ENCODE assay signal across 9 cellular contexts in genomic region chr1:198880818-198881597, GRCh38.
DNase-seq lines count a peak whose midpoint lies in the region; ATAC-seq and TF ChIP-seq lines count a peak whose summit lies in the region.
"Had no signal": no experiment of that assay in that cellular context is flagged by ENCODE, and none has a peak within 500 bp of the region (broad histone marks: within the 10 kb centered on the region; RNA-seq: fewer than 3 reads in every experiment).

No MANE protein-coding gene starts in this region.

- peak overlapping the region; percentile 90 for H3K27ac ChIP-seq in brain microvascular endothelial cell
- no peak overlapping the region for H3K27ac ChIP-seq in neuronal stem cell (replicated peaks; ENCODE audit: low read length)
- H3K27ac ChIP-seq: gastrocnemius medialis had no signal

- no peak for TF ChIP-seq CTCF in brain microvascular endothelial cell (IDR thresholded peaks at IDR 0.05; ENCODE audit: low read depth, low read length, missing control alignments)

- H3K9ac ChIP-seq in neuronal stem cell (ENCODE audit: low read depth, low read length, poor library complexity), result no peak overlapping the region

- H3K18ac ChIP-seq in neuronal stem cell (ENCODE audit: low read length), result no peak overlapping the region

- no peak overlapping the region for H2BK12ac ChIP-seq in neuronal stem cell (ENCODE audit: low read length)

- H3K14ac ChIP-seq in neuronal stem cell (ENCODE audit: low read length), result no peak overlapping the region

- peaks cover 13% of the 10 kb centered on the region for H3K36me3 ChIP-seq in brain microvascular endothelial cell (replicated peaks)
- peaks cover 0 to 52% of the 10 kb centered on the region in 2 donors for H3K36me3 ChIP-seq in neuronal stem cell (replicated peaks in 1 of 2; ENCODE audit: control insufficient read depth in 2 of 2, insufficient read depth in 2 of 2, low read length in 2 of 2)
- H3K36me3 ChIP-seq: gastrocnemius medialis had no signal

- no peak overlapping the region for H2AFZ ChIP-seq in neuronal stem cell (ENCODE audit: low read length)

- no peak overlapping the region for H2BK15ac ChIP-seq in neuronal stem cell (ENCODE audit: low read length)

- no peak overlapping the region for H4K91ac ChIP-seq in neuronal stem cell (ENCODE audit: low read depth, low read length, poor library complexity)

- in situ Hi-C loops in brain microvascular endothelial cell (cut with HindIII; ENCODE audit: low pct_ligation_motif_present, low sequenced_read_pairs), result no loop called here

- no peak overlapping the region for H3K4me3 ChIP-seq in brain microvascular endothelial cell (ENCODE audit: low read depth, low read length)
- no peak overlapping the region for H3K4me3 ChIP-seq in neuronal stem cell (ENCODE audit: low read length in 2 of 2)
- H3K4me3 ChIP-seq: gastrocnemius medialis had no signal

- no peak overlapping the region for H3K23ac ChIP-seq in neuronal stem cell (ENCODE audit: low read depth, low read length, poor library complexity)

- H2BK5ac ChIP-seq in neuronal stem cell (ENCODE audit: low read length), result no peak overlapping the region

- H3K4me1 ChIP-seq in neuronal stem cell (ENCODE audit: control insufficient read depth in 2 of 2, insufficient read depth in 1 of 2, low read depth in 1 of 2, low read length in 2 of 2), result peaks cover 2% of the 10 kb centered on the region in 2 donors
- H3K4me1 ChIP-seq: gastrocnemius medialis had no signal

- H3K4me2 ChIP-seq in neuronal stem cell (ENCODE audit: insufficient read depth, low read length, poor library complexity, severe bottlenecking), result no peak overlapping the region

- ATAC-seq in GM21717 (IDR thresholded peaks at IDR 0.05; ENCODE audit: unreplicated experiment), result no peak

- no peak overlapping the region for H4K8ac ChIP-seq in neuronal stem cell (ENCODE audit: low read depth, low read length)

- H2AK5ac ChIP-seq in neuronal stem cell (ENCODE audit: low read depth, low read length), result no peak overlapping the region

- DNase-seq in GM03348 (ENCODE audit: low spot score) (peak; percentile 70), NCI-H226 (peak; percentile 91), brain microvascular endothelial cell (peak; percentile 88), non-pigmented ciliary epithelial cell (ENCODE audit: low read depth) (peak; percentile 86), GM19240 (ENCODE audit: insufficient read length, low spot score) (no peak), neuronal stem cell (ENCODE audit: low spot score) (no peak)
- DNase-seq in stimulated activated CD8-positive, alpha-beta memory T cell treated with anti-CD3 and anti-CD28 coated beads, Interleukin-4, amount 100 ng/mL, for 48 hours, result no peak
- DNase-seq: gastrocnemius medialis had no signal

- H3K27me3 ChIP-seq in brain microvascular endothelial cell (replicated peaks) (no peaks in the 10 kb centered on the region), neuronal stem cell (ENCODE audit: control insufficient read depth in 3 of 3, insufficient read depth in 3 of 3, low read depth in 1 of 3, low read length in 3 of 3) (no peaks in the 10 kb centered on the region)
- H3K27me3 ChIP-seq: gastrocnemius medialis had no signal

- WGBS in neuronal stem cell (ENCODE audit: extremely low coverage in 2 of 2, insufficient read length in 2 of 2, insufficient replicate concordance in 1 of 2), 2 donors, result no CpG with 5 or more reads among the region's 4 CpGs

- no peak overlapping the region for H3K4ac ChIP-seq in neuronal stem cell (ENCODE audit: low read length)

- no peaks in the 10 kb centered on the region for H3K79me1 ChIP-seq in neuronal stem cell (ENCODE audit: low read depth, low read length)

- H3K9me3 ChIP-seq in neuronal stem cell (replicated peaks in 1 of 2; ENCODE audit: control insufficient read depth in 2 of 2, insufficient read depth in 1 of 2, low read depth in 1 of 2, low read length in 2 of 2), result peaks cover 0 to 3% of the 10 kb centered on the region in 2 donors
- H3K9me3 ChIP-seq: gastrocnemius medialis had no signal

- no peak overlapping the region for H2BK120ac ChIP-seq in neuronal stem cell (ENCODE audit: low read depth, low read length)

Comparison
In these comparisons a context has a peak if more than half of its experiments do, and no peak if none do; other contexts are left out.
1. DNase-seq: peak in GM03348 (single experiment), NCI-H226 (single experiment), brain microvascular endothelial cell (single experiment) and non-pigmented ciliary epithelial cell (single experiment); none in stimulated activated CD8-positive, alpha-beta memory T cell treated with anti-CD3 and anti-CD28 coated beads, Interleukin-4, amount 100 ng/mL, for 48 hours (single experiment), GM19240 (single experiment) and neuronal stem cell (single experiment).